In the genomic region with DNA sequence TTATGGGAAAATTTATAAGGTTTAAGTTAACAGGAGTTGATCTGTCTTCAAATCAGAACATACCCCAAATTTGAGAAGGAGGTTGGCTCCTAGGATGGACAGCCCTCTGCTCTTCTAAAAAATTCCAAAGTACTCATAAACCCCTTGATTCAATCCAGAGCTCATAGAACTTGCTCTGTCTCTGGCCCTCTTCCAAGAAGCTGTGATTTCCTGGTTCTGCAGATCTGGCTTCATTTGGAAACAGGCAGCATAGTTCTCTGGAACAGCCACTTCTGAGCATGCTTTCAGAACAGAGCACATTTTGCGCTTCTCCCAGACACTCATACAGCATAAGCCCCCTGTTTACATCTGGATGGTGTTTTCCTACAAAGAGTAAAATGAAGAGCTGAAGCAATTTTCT, we compare ENCODE assay signal across 21 cellular contexts.
DNase-seq lines count a peak whose midpoint lies in the region; ATAC-seq and TF ChIP-seq lines count a peak whose summit lies in the region.
"Had no signal": no experiment of that assay in that cellular context is flagged by ENCODE, and none has a peak within 500 bp of the region (broad histone marks: within the 10 kb centered on the region; RNA-seq: fewer than 3 reads in every experiment).

No MANE protein-coding gene starts in this region.

- intact Hi-C loops in body of pancreas (cut with DNase I) = no loop called here

- H3K4me1 ChIP-seq in body of pancreas = no peaks in the 10 kb centered on the region
- H3K4me1 ChIP-seq: ascending aorta, thyroid gland had no signal

- WGBS in body of pancreas, 2 donors = 76 to 88% methylated on average over 1 of the region's 1 CpG

- no peaks in the 10 kb centered on the region for H3K27me3 ChIP-seq in body of pancreas
- H3K27me3 ChIP-seq: ascending aorta, neutrophil, thyroid gland had no signal

- no peak overlapping the region for H3K27ac ChIP-seq in body of pancreas
- H3K27ac ChIP-seq: ascending aorta, neutrophil, thyroid gland, VCaP had no signal

- TF ChIP-seq POLR2A in body of pancreas (IDR thresholded peaks at IDR 0.05) (no peak), erythroblast (IDR thresholded peaks at IDR 0.05; ENCODE audit: low read length) (no peak)

- H3K4me3 ChIP-seq in body of pancreas (no peak overlapping the region), foreskin fibroblast (ENCODE audit: low read depth in 1 of 2, low read length in 2 of 2) (no peak overlapping the region)
- H3K4me3 ChIP-seq: ascending aorta, thyroid gland had no signal

- TF ChIP-seq CTCF in body of pancreas (IDR thresholded peaks at IDR 0.05) (no peak), foreskin fibroblast (IDR thresholded peaks at IDR 0.05; ENCODE audit: low read depth, low read length) (no peak)

- H3K9me3 ChIP-seq in body of pancreas = no peaks in the 10 kb centered on the region
- H3K9me3 ChIP-seq: ascending aorta, neutrophil, thyroid gland had no signal

- DNase-seq in EH (ENCODE audit: low read depth) = peak; percentile 75
- DNase-seq in body of pancreas = peak; percentile 6 to 30 (median 15)
- peak; percentile 62 to 89 for DNase-seq in foreskin fibroblast
- DNase-seq in retina = peak; percentile 13
- DNase-seq in stimulated activated CD4-positive, alpha-beta T cell treated with anti-CD3 and anti-CD28 coated beads, Interleukin-12 subunit alpha, Interleukin-12 subunit beta, amount 100 ng/mL, for 4 hours = no peak
- no peak for DNase-seq in DMS114 treated with DMSO at 0.1 percent for 48 hours (lab: John Stamatoyannopoulos, UW; ENCODE audit: unreplicated experiment)
- no peak for DNase-seq in erythroblast (lab: John Stamatoyannopoulos, UW)
- DNase-seq: activated CD4-positive, alpha-beta memory T cell treated with anti-CD3 and anti-CD28 coated beads for 36 hours; activated naive CD4-positive, alpha-beta T cell treated with anti-CD3 and anti-CD28 coated beads, Interleukin-2, amount 10 ng/mL, durations not matched to agents 7 days and 5 days; activated T-cell treated with anti-CD3 and anti-CD28 coated beads, Interleukin-2, amount 50 U/mL, for 1 hour; Calu3; GOT3; left cardiac atrium; NCI-H2171 treated with DMSO at 0.1 percent for 48 hours; stimulated activated naive B cell treated with anti-CD40 and anti-IgM and Interleukin-4, amounts not matched to agents 10 μg/mL and 1 μg/mL and 100 μg/mL, for 72 hours; T-helper 17 cell had no signal

- H3K36me3 ChIP-seq in body of pancreas (replicated peaks in 1 of 2; ENCODE audit: insufficient read depth in 1 of 2, low read depth in 2 of 2) = no peaks in the 10 kb centered on the region
- H3K36me3 ChIP-seq: ascending aorta, neutrophil, thyroid gland had no signal

- ATAC-seq in body of pancreas (no peak), HG02763 (IDR thresholded peaks at IDR 0.05; ENCODE audit: unreplicated experiment) (no peak)
- ATAC-seq: left cardiac atrium; stimulated activated naive B cell treated with anti-CD40 and anti-IgM and Interleukin-4, amounts not matched to agents 10 μg/mL and 1 μg/mL and 100 μg/mL, for 72 hours; T-helper 17 cell had no signal

Comparison
In these comparisons a context has a peak if more than half of its experiments do, and no peak if none do; other contexts are left out.
1. DNase-seq: peak in EH (single experiment), body of pancreas (4 of 4), foreskin fibroblast (2 of 2) and retina (single experiment); none in stimulated activated CD4-positive, alpha-beta T cell treated with anti-CD3 and anti-CD28 coated beads, Interleukin-12 subunit alpha, Interleukin-12 subunit beta, amount 100 ng/mL, for 4 hours (single experiment), DMS114 treated with DMSO at 0.1 percent for 48 hours (single experiment) and erythroblast (0 of 2).